1 cellular context compared by ENCODE assay signal in the genomic region with DNA sequence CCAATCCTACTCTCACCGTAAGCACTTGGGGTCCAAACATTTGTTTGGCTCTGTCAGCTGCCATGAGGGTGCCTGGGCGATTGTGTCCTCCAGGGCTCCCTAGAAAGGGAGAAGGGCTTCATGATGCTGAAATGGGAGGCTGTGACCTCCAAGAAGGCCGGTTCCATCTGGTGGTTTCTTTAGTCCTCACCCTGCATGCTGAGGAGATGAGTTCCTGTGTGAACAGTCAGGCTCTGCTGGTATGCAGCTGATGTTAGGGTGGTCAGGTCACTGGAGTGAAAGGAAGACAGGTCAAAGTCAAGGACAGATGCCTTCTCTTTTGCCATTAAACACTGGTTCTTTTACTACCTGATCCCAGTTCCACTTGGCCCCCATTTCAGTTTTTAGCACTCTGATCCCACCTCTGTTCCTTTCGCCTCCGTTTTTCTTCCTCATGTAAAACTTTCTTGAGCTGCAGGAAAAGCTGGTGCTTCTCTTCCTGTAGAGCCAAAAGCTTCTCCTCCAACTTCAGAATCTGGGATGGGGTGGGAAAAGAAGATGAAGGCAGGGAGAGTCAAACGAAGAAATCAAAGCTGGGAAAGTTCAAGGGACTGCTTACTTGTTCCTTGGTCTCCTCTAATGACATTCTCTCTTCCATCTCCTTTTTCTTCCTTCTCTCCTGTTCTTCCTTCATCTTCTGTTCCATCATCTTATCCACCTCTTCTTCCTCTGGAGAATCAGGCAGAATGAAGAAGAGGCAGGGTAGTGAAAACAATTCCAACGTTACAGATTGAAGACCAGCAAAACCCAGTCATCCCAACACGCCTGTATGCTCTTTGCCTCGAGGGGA.
A peak's percentile ranks its signal among the peaks of the same experiment; 100 is the strongest.
TF ChIP-seq lines count a peak whose summit lies in the region.

No MANE protein-coding gene starts in this region.

TF ChIP-seq in K562, 482 proteins besides CTCF, POLR2A, EP300 and RAD21:
- TF ChIP-seq PML (IDR thresholded peaks at IDR 0.05; ENCODE audit: low read length) (0 out of 2 replicates have a peak, but pooled peaks have one; percentile 11), BCLAF1 (IDR thresholded peaks at IDR 0.05; ENCODE audit: borderline replicate concordance in 1 of 2, control insufficient read depth in 1 of 2, low read depth in 2 of 2, low read length in 1 of 2) (no peak)
